ENCODE assay signal across 17 cellular contexts in genomic region chr1:236890152-236891056, GRCh38.
DNase-seq lines count a peak whose midpoint lies in the region; ATAC-seq and TF ChIP-seq lines count a peak whose summit lies in the region.
"Had no signal": no experiment of that assay in that cellular context is flagged by ENCODE, and none has a peak within 500 bp of the region (broad histone marks: within the 10 kb centered on the region; RNA-seq: fewer than 3 reads in every experiment).

No MANE protein-coding gene starts in this region.

- H3K9me3 ChIP-seq in SK-N-SH (no peaks in the 10 kb centered on the region), liver (ENCODE audit: control insufficient read depth in 4 of 4, low read length in 3 of 4) (no peaks in the 10 kb centered on the region), sigmoid colon (no peaks in the 10 kb centered on the region), esophagus squamous epithelium (no peaks in the 10 kb centered on the region)
- H3K9me3 ChIP-seq: tibial artery had no signal

- TF ChIP-seq POLR2A in sigmoid colon (IDR thresholded peaks at IDR 0.05): no peak
- TF ChIP-seq POLR2A in esophagus squamous epithelium (IDR thresholded peaks at IDR 0.05): no peak

- H3K9me2 ChIP-seq in SK-N-SH: no peaks in the 10 kb centered on the region

- TF ChIP-seq EP300 in SK-N-SH (IDR thresholded peaks at IDR 0.05; ENCODE audit: borderline replicate concordance in 1 of 2, low read depth in 1 of 2, low read length in 1 of 2) (no peak), sigmoid colon (IDR thresholded peaks at IDR 0.05) (peak; percentile 24 to 84 (median 55))

- POLR2A ChIA-PET in SK-N-SH (lab: Yijun Ruan, JAX): no interaction called here

- H3F3A ChIP-seq in SK-N-SH (replicated peaks; ENCODE audit: insufficient read depth): no peaks in the 10 kb centered on the region

- H3K9ac ChIP-seq in SK-N-SH (no peak overlapping the region), liver (ENCODE audit: low read depth in 1 of 2, low read length in 2 of 2) (no peak overlapping the region)

- H3K79me2 ChIP-seq in SK-N-SH (ENCODE audit: insufficient read depth): no peaks in the 10 kb centered on the region

- peak overlapping the region in 1 of 2 experiments; percentile 71; a peak in 2 of 4 replicates for H3K27ac ChIP-seq in SK-N-SH (ENCODE audit: low read depth in 2 of 2, low read length in 1 of 2)
- H3K27ac ChIP-seq in liver (ENCODE audit: low read depth in 1 of 2, low read length in 2 of 2): no peak overlapping the region
- H3K27ac ChIP-seq in sigmoid colon: peak overlapping the region; percentile 73 to 83 (median 77)
- no peak overlapping the region for H3K27ac ChIP-seq in dorsolateral prefrontal cortex
- no peak overlapping the region for H3K27ac ChIP-seq in esophagus squamous epithelium
- H3K27ac ChIP-seq: tibial artery had no signal

- intact Hi-C loops in Right ventricle myocardium superior (cut with DNase I) (loop anchor here (5.0 to 10.0 kb wide), 2 partner anchors 92 to 154 kb away; partner anchors contain the start of gene RYR2), sigmoid colon (cut with DNase I) (loop anchor here (2.0 to 10.0 kb wide), 2 partner anchors 96 to 124 kb away; partner anchors contain the start of gene MTR), dorsolateral prefrontal cortex (cut with DNase I) (no loop called here), esophagus squamous epithelium (cut with DNase I) (no loop called here)

- CTCF ChIA-PET in SK-N-SH (lab: Yijun Ruan, JAX): no interaction called here

- ATAC-seq in Right ventricle myocardium superior (ENCODE audit: poor library complexity) (peak; percentile 71), HG03039 (IDR thresholded peaks at IDR 0.05; ENCODE audit: unreplicated experiment) (no peak)
- ATAC-seq: GM12878; stimulated activated memory B cell treated with anti-CD40 and anti-IgM and Interleukin-4, amounts not matched to agents 10 μg/mL and 1 μg/mL and 100 μg/mL, for 72 hours had no signal

- H3K4me1 ChIP-seq in SK-N-SH (ENCODE audit: control insufficient read depth in 1 of 2, insufficient read depth in 2 of 2, low read depth in 1 of 2, low read length in 1 of 2) (peaks cover 0 to 56% of the 10 kb centered on the region in 2 experiments; a peak in 2 of 4 replicates), liver (ENCODE audit: control insufficient read depth in 4 of 4, insufficient read depth in 4 of 4, low read length in 3 of 4) (no peaks in the 10 kb centered on the region), sigmoid colon (peaks cover 0 to 76% (median 73%) of the 10 kb centered on the region in 4 donors), esophagus squamous epithelium (no peaks in the 10 kb centered on the region)

- peaks cover 23 to 70% of the 10 kb centered on the region in 2 experiments for H3K36me3 ChIP-seq in SK-N-SH (replicated peaks in 1 of 2; ENCODE audit: control insufficient read depth in 1 of 2, insufficient read depth in 2 of 2, low read length in 1 of 2)
- peaks cover 4 to 30% (median 21%) of the 10 kb centered on the region in 4 donors for H3K36me3 ChIP-seq in liver (ENCODE audit: control insufficient read depth in 4 of 4, insufficient read depth in 3 of 4, low read depth in 1 of 4, low read length in 3 of 4)
- peaks cover 0 to 48% (median 12%) of the 10 kb centered on the region in 4 donors for H3K36me3 ChIP-seq in sigmoid colon
- peaks cover 15 to 93% (median 26%) of the 10 kb centered on the region in 3 donors for H3K36me3 ChIP-seq in esophagus squamous epithelium

- H3K4me3 ChIP-seq in SK-N-SH (ENCODE audit: low read depth in 2 of 2, low read length in 1 of 2) (no peak overlapping the region), liver (ENCODE audit: low read depth in 1 of 3, low read length in 3 of 3) (no peak overlapping the region), sigmoid colon (no peak overlapping the region), dorsolateral prefrontal cortex (no peak overlapping the region), esophagus squamous epithelium (no peak overlapping the region)
- H3K4me3 ChIP-seq: GM12878, tibial artery had no signal

- no peaks in the 10 kb centered on the region for H4K20me1 ChIP-seq in SK-N-SH (ENCODE audit: insufficient read depth)

- H3K27me3 ChIP-seq in SK-N-SH (ENCODE audit: insufficient read depth): no peaks in the 10 kb centered on the region
- H3K27me3 ChIP-seq in liver (ENCODE audit: control insufficient read depth in 4 of 4, insufficient read depth in 4 of 4, low read length in 3 of 4): no peaks in the 10 kb centered on the region
- no peaks in the 10 kb centered on the region for H3K27me3 ChIP-seq in sigmoid colon
- no peaks in the 10 kb centered on the region for H3K27me3 ChIP-seq in dorsolateral prefrontal cortex
- no peaks in the 10 kb centered on the region for H3K27me3 ChIP-seq in esophagus squamous epithelium
- H3K27me3 ChIP-seq: tibial artery had no signal

- TF ChIP-seq CTCF in SK-N-SH (IDR thresholded peaks at IDR 0.05): no peak
- no peak for TF ChIP-seq CTCF in liver (IDR thresholded peaks at IDR 0.05; ENCODE audit: low read depth, low read length, missing input control)
- TF ChIP-seq CTCF in sigmoid colon (IDR thresholded peaks at IDR 0.05): peak in 2 of 4 experiments; percentile 17 to 34
- no peak for TF ChIP-seq CTCF in dorsolateral prefrontal cortex (IDR thresholded peaks at IDR 0.05 in 54 of 56, conservative IDR thresholded peaks at IDR 0.05 in 2 of 56; ENCODE audit: low read depth in 1 of 56, partially characterized antibody in 56 of 56)
- TF ChIP-seq CTCF in esophagus squamous epithelium (IDR thresholded peaks at IDR 0.05): no peak

- DNase-seq in SK-N-SH (no peak), Right ventricle myocardium superior (peak; percentile 55), sigmoid colon (no peak), dorsolateral prefrontal cortex (no peak), esophagus squamous epithelium (lab: John Stamatoyannopoulos, UW) (no peak)
- DNase-seq in effector CD8-positive, alpha-beta T cell (lab: John Stamatoyannopoulos, UW): no peak
- DNase-seq: activated CD4-positive, alpha-beta T cell treated with anti-CD3 and anti-CD28 coated beads, Interleukin-2, amount 10 ng/mL, durations not matched to agents 24 days and 14 days; CD4-positive, alpha-beta T cell; cortex of kidney; DMS153; KBM-7; NCI-H69; tibial artery had no signal

- no peak for TF ChIP-seq RAD21 in SK-N-SH (IDR thresholded peaks at IDR 0.05; ENCODE audit: low read length)
- peak in 1 of 2 donors; percentile 11 for TF ChIP-seq RAD21 in liver (IDR thresholded peaks at IDR 0.05)

- no peak overlapping the region for H2AFZ ChIP-seq in SK-N-SH (ENCODE audit: low read depth)

- 88% methylated on average over 19 of the region's 24 CpGs for WGBS in SK-N-SH (ENCODE audit: low lambda C conversion rate)
- 90% methylated on average over 24 of the region's 24 CpGs for whole genome bisulfite sequencing in liver
- 87 to 93% methylated on average over 24 of the region's 24 CpGs for WGBS in sigmoid colon, 2 donors
- WGBS in esophagus squamous epithelium, 2 donors: 90% methylated on average over 13 to 14 of the region's 24 CpGs

- H3K4me2 ChIP-seq in SK-N-SH: no peak overlapping the region

TF ChIP-seq in SK-N-SH, 30 proteins besides CTCF, POLR2A, EP300 and RAD21:
- TF ChIP-seq PBX3 (IDR thresholded peaks at IDR 0.05) (peak; percentile 37; the same call in 1 of the 2 replicates), TCF12 (IDR thresholded peaks at IDR 0.05) (peak; percentile 71), MEF2A (IDR thresholded peaks at IDR 0.05; ENCODE audit: borderline replicate concordance, low read depth) (no peak)

TF ChIP-seq in liver, 16 proteins besides CTCF, POLR2A, EP300 and RAD21:
- peak; percentile 40 to 55 for TF ChIP-seq RXRA (IDR thresholded peaks at IDR 0.05)
- peak; percentile 91 for TF ChIP-seq NR2F2 (IDR thresholded peaks at IDR 0.05)
- TF ChIP-seq, protein P1, sequence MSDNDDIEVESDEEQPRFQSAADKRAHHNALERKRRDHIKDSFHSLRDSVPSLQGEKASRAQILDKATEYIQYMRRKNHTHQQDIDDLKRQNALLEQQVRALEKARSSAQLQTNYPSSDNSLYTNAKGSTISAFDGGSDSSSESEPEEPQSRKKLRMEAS (IDR thresholded peaks at IDR 0.05): no peak
- TF ChIP-seq SP1 (IDR thresholded peaks at IDR 0.05): peak; percentile 33
- no peak for TF ChIP-seq REST (IDR thresholded peaks at IDR 0.05)
- TF ChIP-seq JUND (IDR thresholded peaks at IDR 0.05): peak; percentile 46 to 69
- no peak for TF ChIP-seq EGR1 (IDR thresholded peaks at IDR 0.05; ENCODE audit: low read depth in 2 of 2)
- TF ChIP-seq HNF4A (conservative IDR thresholded peaks at IDR 0.05): no peak
- no peak for TF ChIP-seq FOXA1 (IDR thresholded peaks at IDR 0.05)

Comparison
In these comparisons a context has a peak if more than half of its experiments do, and no peak if none do; other contexts are left out.
1. H3K27ac ChIP-seq: peak in sigmoid colon (4 of 4); none in liver (0 of 2), dorsolateral prefrontal cortex (0 of 59) and esophagus squamous epithelium (0 of 4).
2. intact Hi-C loops: an anchor here in Right ventricle myocardium superior (5.0 to 10.0 kb wide) and sigmoid colon (2.0 to 10.0 kb wide); none called in dorsolateral prefrontal cortex and esophagus squamous epithelium.